Comparison of ENCODE assay signal across 20 cellular contexts in the genomic region with DNA sequence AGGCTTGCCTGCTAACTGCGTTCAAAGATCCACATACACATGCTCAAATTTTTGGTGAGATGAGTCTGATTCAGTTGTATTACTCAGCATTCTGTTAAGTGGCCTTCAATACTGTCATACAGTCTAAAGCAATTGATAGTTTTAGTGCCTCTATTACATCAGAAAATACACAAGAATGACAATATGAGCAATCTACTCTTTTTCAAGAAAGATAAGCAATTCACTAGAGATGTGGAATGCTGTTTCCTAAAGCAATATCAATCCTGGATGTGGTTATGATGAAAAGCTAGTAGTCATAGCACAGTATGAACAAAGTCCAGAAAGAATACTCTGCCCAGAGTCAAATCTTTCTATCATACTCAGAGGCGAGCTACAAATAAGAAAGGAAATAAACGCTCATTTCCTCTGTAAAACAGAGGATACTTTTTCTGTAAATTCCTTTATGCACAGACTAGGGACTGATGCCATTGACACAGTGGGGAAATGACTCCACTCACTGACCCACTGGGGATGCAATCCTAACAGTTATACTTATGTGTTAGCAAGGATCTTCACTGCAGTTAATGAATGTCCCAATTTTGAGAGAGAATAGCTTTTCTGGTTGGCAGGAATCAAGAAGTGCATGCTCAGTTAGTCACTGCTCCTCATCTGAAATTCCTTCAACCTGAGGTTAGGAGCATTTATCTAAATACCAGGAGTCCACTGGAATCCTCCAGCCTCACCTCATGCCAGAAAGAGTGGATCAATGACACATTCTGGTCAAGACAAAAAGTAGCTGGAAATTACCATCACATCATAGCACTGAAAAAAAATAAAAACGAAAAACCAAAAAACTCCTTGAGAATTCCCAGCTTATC.
DNase-seq lines count a peak whose midpoint lies in the region; ATAC-seq and TF ChIP-seq lines count a peak whose summit lies in the region.
"Had no signal": no experiment of that assay in that cellular context is flagged by ENCODE, and none has a peak within 500 bp of the region (broad histone marks: within the 10 kb centered on the region; RNA-seq: fewer than 3 reads in every experiment).

No MANE protein-coding gene starts in this region.

- ATAC-seq in Right ventricle myocardium superior (ENCODE audit: poor library complexity) (no peak), GM18505 (IDR thresholded peaks at IDR 0.05; ENCODE audit: unreplicated experiment) (no peak), left colon (no peak)
- ATAC-seq: natural killer cell treated with Interleukin-12 subunit alpha and Interleukin-12 subunit beta and Interleukin-15 and Interleukin-18, amount 100 ng/mL, for 72 hours had no signal

- H3K27ac Mint-ChIP-seq in CD4-positive, alpha-beta memory T cell: no peak overlapping the region
- H3K27ac Mint-ChIP-seq: activated CD4-positive, alpha-beta T cell treated with anti-CD3 and anti-CD28 coated beads, Interleukin-2, amount 10 ng/mL, durations not matched to agents 7 days and 5 days; dendritic cell treated with granulocyte-macrophage colony-stimulating factor and Interleukin-4, amounts not matched to agents 40 ng/mL and 50 ng/mL, for 4 days; IgD-negative memory B cell; immature natural killer cell; memory B cell; natural killer cell treated with Interleukin-12 subunit alpha and Interleukin-12 subunit beta and Interleukin-15 and Interleukin-18, amount 100 ng/mL, for 72 hours; type B pancreatic cell had no signal

- peaks cover 0 to 10% of the 10 kb centered on the region in 2 donors for H3K27me3 Mint-ChIP-seq in CD4-positive, alpha-beta memory T cell
- H3K27me3 Mint-ChIP-seq: dendritic cell treated with granulocyte-macrophage colony-stimulating factor and Interleukin-4, amounts not matched to agents 40 ng/mL and 50 ng/mL, for 4 days; natural killer cell treated with Interleukin-12 subunit alpha and Interleukin-12 subunit beta and Interleukin-15 and Interleukin-18, amount 100 ng/mL, for 72 hours; type B pancreatic cell had no signal

- CTCF ChIA-PET in AG04450 (lab: Charles Lee): interaction anchor here (0.9 to 1.5 kb wide), 5 partner anchors 9 to 143 kb away, joined by 3 to 5 read pairs (median 4); partner anchors contain the start of gene RBM45
- CTCF ChIA-PET in CD4-positive, alpha-beta memory T cell (lab: Charles Lee; ENCODE audit: partially characterized antibody): no interaction called here

- H3K9ac ChIP-seq in mesenchymal stem cell (ENCODE audit: low read length): no peak overlapping the region

- no peak overlapping the region for H3K4me3 Mint-ChIP-seq in CD4-positive, alpha-beta memory T cell
- H3K4me3 Mint-ChIP-seq: activated CD4-positive, alpha-beta T cell treated with anti-CD3 and anti-CD28 coated beads, Interleukin-2, amount 10 ng/mL, durations not matched to agents 7 days and 5 days; dendritic cell treated with granulocyte-macrophage colony-stimulating factor and Interleukin-4, amounts not matched to agents 40 ng/mL and 50 ng/mL, for 4 days; IgD-negative memory B cell; immature natural killer cell; memory B cell; natural killer cell treated with Interleukin-12 subunit alpha and Interleukin-12 subunit beta and Interleukin-15 and Interleukin-18, amount 100 ng/mL, for 72 hours; type B pancreatic cell had no signal

- H3K9me3 ChIP-seq in AG04450 (ENCODE audit: control insufficient read depth, insufficient read depth, low read length) (no peaks in the 10 kb centered on the region), mesenchymal stem cell (ENCODE audit: control insufficient read depth, low read length) (no peaks in the 10 kb centered on the region)
- no peaks in the 10 kb centered on the region for H3K9me3 ChIP-seq in CD4-positive, alpha-beta memory T cell (ENCODE audit: control insufficient read depth in 1 of 2, low read length in 2 of 2)
- H3K9me3 ChIP-seq: ascending aorta, esophagus muscularis mucosa had no signal

- no peak overlapping the region for H3K14ac ChIP-seq in mesenchymal stem cell (ENCODE audit: low read length in 2 of 2)

- H2AFZ ChIP-seq in mesenchymal stem cell (ENCODE audit: low read depth, low read length): no peak overlapping the region

- H3K4me1 Mint-ChIP-seq in CD4-positive, alpha-beta memory T cell: no peaks in the 10 kb centered on the region
- H3K4me1 Mint-ChIP-seq: activated CD4-positive, alpha-beta T cell treated with anti-CD3 and anti-CD28 coated beads, Interleukin-2, amount 10 ng/mL, durations not matched to agents 7 days and 5 days; IgD-negative memory B cell; immature natural killer cell; memory B cell had no signal

- no peaks in the 10 kb centered on the region for H3K36me3 ChIP-seq in mesenchymal stem cell (ENCODE audit: control insufficient read depth in 1 of 2, insufficient read depth in 2 of 2, low read depth in 1 of 2, low read length in 2 of 2)
- H3K36me3 ChIP-seq in CD4-positive, alpha-beta memory T cell (ENCODE audit: insufficient read depth, low read length): no peaks in the 10 kb centered on the region
- H3K36me3 ChIP-seq: ascending aorta, esophagus muscularis mucosa had no signal

- no peak for DNase-seq in AG04450 (ENCODE audit: low read depth, low spot score)
- DNase-seq in HK-2 (ENCODE audit: unreplicated experiment): peak; percentile 60
- peak; percentile 50 for DNase-seq in astrocyte of the spinal cord (ENCODE audit: low read depth, low spot score)
- DNase-seq in mesenchymal stem cell: peak; percentile 28
- DNase-seq in Right ventricle myocardium superior: no peak
- DNase-seq in CD4-positive, alpha-beta memory T cell: no peak
- DNase-seq in left colon: no peak
- DNase-seq: activated CD4-positive, alpha-beta T cell treated with anti-CD3 and anti-CD28 coated beads, Interleukin-2, amount 10 ng/mL, durations not matched to agents 7 days and 5 days; activated gamma-delta T cell treated with Interleukin-2 at 50 U/mL for 16 hours; immature natural killer cell; NCI-H2081; stimulated activated naive CD4-positive, alpha-beta T cell had no signal

- H3K36me3 Mint-ChIP-seq in CD4-positive, alpha-beta memory T cell: no peaks in the 10 kb centered on the region
- H3K36me3 Mint-ChIP-seq: IgD-negative memory B cell; immature natural killer cell; memory B cell; natural killer cell treated with Interleukin-12 subunit alpha and Interleukin-12 subunit beta and Interleukin-15 and Interleukin-18, amount 100 ng/mL, for 72 hours; type B pancreatic cell had no signal

- peak overlapping the region; percentile 22 for H3K27ac ChIP-seq in AG04450 (ENCODE audit: low read depth, low read length)
- peak overlapping the region; percentile 91 for H3K27ac ChIP-seq in mesenchymal stem cell (ENCODE audit: low read length, poor library complexity, severe bottlenecking)
- H3K27ac ChIP-seq in CD4-positive, alpha-beta memory T cell (ENCODE audit: low read depth, low read length): no peak overlapping the region
- H3K27ac ChIP-seq: ascending aorta, esophagus muscularis mucosa had no signal

- no peak overlapping the region for H2BK5ac ChIP-seq in mesenchymal stem cell (ENCODE audit: low read depth, low read length, poor library complexity, severe bottlenecking)

- peaks cover 2% of the 10 kb centered on the region for H3K4me1 ChIP-seq in mesenchymal stem cell (ENCODE audit: control insufficient read depth, insufficient read depth, low read depth, low read length)
- no peaks in the 10 kb centered on the region for H3K4me1 ChIP-seq in CD4-positive, alpha-beta memory T cell (ENCODE audit: insufficient read depth, low read length)
- H3K4me1 ChIP-seq: ascending aorta, esophagus muscularis mucosa had no signal

- no peaks in the 10 kb centered on the region for H3K79me1 ChIP-seq in mesenchymal stem cell (replicated peaks; ENCODE audit: low read length, poor library complexity, severe bottlenecking)

- no peak overlapping the region for H4K91ac ChIP-seq in mesenchymal stem cell (ENCODE audit: low read length)

- 50% methylated on average over 2 of the region's 4 CpGs for WGBS in mesenchymal stem cell

- no peak overlapping the region for H3K23ac ChIP-seq in mesenchymal stem cell (ENCODE audit: low read length in 2 of 2)

- H4K8ac ChIP-seq in mesenchymal stem cell (ENCODE audit: low read length): no peak overlapping the region

- no peaks in the 10 kb centered on the region for H3K27me3 ChIP-seq in AG04450 (ENCODE audit: control insufficient read depth, insufficient read depth, low read length)
- peaks cover 0 to 3% of the 10 kb centered on the region in 2 experiments for H3K27me3 ChIP-seq in mesenchymal stem cell (ENCODE audit: control insufficient read depth in 1 of 2, insufficient read depth in 1 of 2, low read length in 2 of 2)
- H3K27me3 ChIP-seq in CD4-positive, alpha-beta memory T cell (ENCODE audit: insufficient read depth, low read length): no peaks in the 10 kb centered on the region
- H3K27me3 ChIP-seq: ascending aorta had no signal

- H3K18ac ChIP-seq in mesenchymal stem cell (ENCODE audit: low read depth in 1 of 2, low read length in 2 of 2): peak overlapping the region in 1 of 2 experiments; percentile 40

- TF ChIP-seq CTCF in AG04450 (IDR thresholded peaks at IDR 0.05; ENCODE audit: low read depth, low read length): no peak
- TF ChIP-seq CTCF in astrocyte of the spinal cord (IDR thresholded peaks at IDR 0.05; ENCODE audit: low read depth, low read length): no peak

- no peak overlapping the region for H2BK120ac ChIP-seq in mesenchymal stem cell (ENCODE audit: low read depth, low read length)

- H3K4ac ChIP-seq in mesenchymal stem cell (ENCODE audit: low read depth in 1 of 2, low read length in 2 of 2): no peak overlapping the region

- in situ Hi-C loops in astrocyte of the spinal cord (cut with HindIII; ENCODE audit: low sequenced_read_pairs): no loop called here

- no peak overlapping the region for H2BK12ac ChIP-seq in mesenchymal stem cell (ENCODE audit: low read length in 2 of 2)

- no peak overlapping the region for H3K4me2 ChIP-seq in mesenchymal stem cell (ENCODE audit: low read length, poor library complexity, severe bottlenecking)

- H3K4me3 ChIP-seq in AG04450 (ENCODE audit: low read depth, low read length): no peak overlapping the region
- H3K4me3 ChIP-seq in astrocyte of the spinal cord (ENCODE audit: low read depth, low read length): no peak overlapping the region
- H3K4me3 ChIP-seq in mesenchymal stem cell (ENCODE audit: insufficient read depth in 1 of 2, low read depth in 1 of 2, low read length in 2 of 2): no peak overlapping the region
- H3K4me3 ChIP-seq in CD4-positive, alpha-beta memory T cell (ENCODE audit: low read length in 2 of 2): no peak overlapping the region
- H3K4me3 ChIP-seq: ascending aorta, esophagus muscularis mucosa had no signal

- no peaks in the 10 kb centered on the region for H3K9me3 Mint-ChIP-seq in CD4-positive, alpha-beta memory T cell
- H3K9me3 Mint-ChIP-seq: activated CD4-positive, alpha-beta T cell treated with anti-CD3 and anti-CD28 coated beads, Interleukin-2, amount 10 ng/mL, durations not matched to agents 7 days and 5 days; dendritic cell treated with granulocyte-macrophage colony-stimulating factor and Interleukin-4, amounts not matched to agents 40 ng/mL and 50 ng/mL, for 4 days; memory B cell; natural killer cell treated with Interleukin-12 subunit alpha and Interleukin-12 subunit beta and Interleukin-15 and Interleukin-18, amount 100 ng/mL, for 72 hours; type B pancreatic cell had no signal

- intact Hi-C loops in Right ventricle myocardium superior (cut with DNase I): no loop called here
- intact Hi-C loops in CD4-positive, alpha-beta memory T cell (cut with micrococcal nuclease): no loop called here
- intact Hi-C loops in left colon (cut with DNase I, micrococcal nuclease): no loop called here

- no peak overlapping the region for H2BK15ac ChIP-seq in mesenchymal stem cell (ENCODE audit: low read depth, poor library complexity, severe bottlenecking)

- POLR2A ChIA-PET in AG04450 (lab: Yijun Ruan, JAX): interaction anchor here (1.4 kb wide), 1 partner anchor 9 kb away, joined by 6 read pairs; no protein-coding TSS in a partner anchor
- POLR2A ChIA-PET in CD4-positive, alpha-beta memory T cell (lab: Charles Lee; ENCODE audit: partially characterized antibody): no interaction called here

- TF ChIP-seq POLR2A in GM18505 (IDR thresholded peaks at IDR 0.05; ENCODE audit: borderline replicate concordance, extremely low read depth, insufficient read depth, insufficient read length): no peak

- no peak overlapping the region for H2AK5ac ChIP-seq in mesenchymal stem cell (ENCODE audit: low read length, severe bottlenecking)

Comparison
In these comparisons a context has a peak if more than half of its experiments do, and no peak if none do; other contexts are left out.
1. DNase-seq: peak in HK-2 (single experiment), astrocyte of the spinal cord (single experiment) and mesenchymal stem cell (single experiment); none in AG04450 (single experiment), Right ventricle myocardium superior (single experiment), CD4-positive, alpha-beta memory T cell (0 of 5) and left colon (0 of 2).